11 cellular contexts compared by ENCODE assay signal in the genomic region with DNA sequence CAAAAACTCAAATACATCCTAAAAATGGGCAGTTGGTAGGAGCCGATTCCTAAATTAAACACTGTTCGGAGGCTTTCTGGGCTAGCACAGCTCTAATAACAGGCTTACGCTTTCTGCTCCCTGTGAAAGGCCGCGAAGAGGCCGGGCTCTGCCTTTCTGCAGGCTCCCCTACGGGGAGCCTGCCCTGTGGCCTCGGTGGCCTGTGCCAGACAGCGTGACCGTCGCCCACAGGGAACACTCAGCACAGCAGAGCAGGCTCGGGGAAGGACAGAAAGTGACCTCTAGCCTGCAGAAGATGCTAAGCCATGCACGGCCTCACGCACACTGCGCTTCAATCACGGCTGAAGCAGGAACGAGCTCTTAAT.
DNase-seq lines count a peak whose midpoint lies in the region; TF ChIP-seq lines count a peak whose summit lies in the region.
"Had no signal": no experiment of that assay in that cellular context is flagged by ENCODE, and none has a peak within 500 bp of the region (broad histone marks: within the 10 kb centered on the region; RNA-seq: fewer than 3 reads in every experiment).

No MANE protein-coding gene starts in this region.

- DNase-seq in DMS53 (lab: John Stamatoyannopoulos, UW) (peak; percentile 82), DMS53 treated with DMSO at 0.1 percent for 48 hours (lab: John Stamatoyannopoulos, UW; ENCODE audit: unreplicated experiment) (no peak), head of caudate nucleus (peak in 38 of 42 donors; percentile 58 to 90 (median 76)), uterus (no peak), H4 (ENCODE audit: low spot score) (no peak), DMS153 treated with DMSO at 0.1 percent for 48 hours (lab: John Stamatoyannopoulos, UW; ENCODE audit: unreplicated experiment) (no peak), SIG-M5 (lab: John Stamatoyannopoulos, UW) (no peak)
- DNase-seq: activated CD4-positive, alpha-beta T cell treated with anti-CD3 and anti-CD28 coated beads, Interleukin-2, amount 50 U/mL, for 4 hours; central memory CD4-positive, alpha-beta T cell had no signal

- H3K36me3 ChIP-seq in neuron (ENCODE audit: insufficient read depth, low read length) (peaks cover 6% of the 10 kb centered on the region), uterus (no peaks in the 10 kb centered on the region)

- H3K9me3 ChIP-seq in neuron (ENCODE audit: low read length) = peaks cover 4% of the 10 kb centered on the region
- H3K9me3 ChIP-seq in uterus = no peaks in the 10 kb centered on the region

- H3K4me3 ChIP-seq in neuron (ENCODE audit: low read length) (peak overlapping the region; percentile 39), uterus (peak overlapping the region; percentile 13 to 19)

- intact Hi-C loops in head of caudate nucleus (cut with DNase I) (no loop called here), uterus (cut with DNase I; ENCODE audit: low total_unique reads) (no loop called here)

- H3K4me1 ChIP-seq in neuron (ENCODE audit: insufficient read depth, low read length) (peaks cover 37% of the 10 kb centered on the region), uterus (peaks cover 0 to 14% of the 10 kb centered on the region in 2 donors)

- TF ChIP-seq CTCF in uterus (IDR thresholded peaks at IDR 0.05) = no peak

- H2AFZ ChIP-seq in neuron (ENCODE audit: low read depth, low read length) = no peak overlapping the region

- H3K27ac ChIP-seq in uterus = peak overlapping the region; percentile 74 to 91
- H3K27ac ChIP-seq: 22Rv1 had no signal

- no peaks in the 10 kb centered on the region for H3K27me3 ChIP-seq in neuron (ENCODE audit: insufficient read depth, low read length)
- H3K27me3 ChIP-seq in uterus = no peaks in the 10 kb centered on the region

- TF ChIP-seq POLR2A in uterus (IDR thresholded peaks at IDR 0.05) = no peak

Comparison
In these comparisons a context has a peak if more than half of its experiments do, and no peak if none do; other contexts are left out.
1. DNase-seq: peak in DMS53 (single experiment) and head of caudate nucleus (38 of 42); none in DMS53 treated with DMSO at 0.1 percent for 48 hours (single experiment), uterus (0 of 2), H4 (single experiment), DMS153 treated with DMSO at 0.1 percent for 48 hours (single experiment) and SIG-M5 (single experiment).